ENCODE assay signal across 13 cellular contexts in the genomic region with DNA sequence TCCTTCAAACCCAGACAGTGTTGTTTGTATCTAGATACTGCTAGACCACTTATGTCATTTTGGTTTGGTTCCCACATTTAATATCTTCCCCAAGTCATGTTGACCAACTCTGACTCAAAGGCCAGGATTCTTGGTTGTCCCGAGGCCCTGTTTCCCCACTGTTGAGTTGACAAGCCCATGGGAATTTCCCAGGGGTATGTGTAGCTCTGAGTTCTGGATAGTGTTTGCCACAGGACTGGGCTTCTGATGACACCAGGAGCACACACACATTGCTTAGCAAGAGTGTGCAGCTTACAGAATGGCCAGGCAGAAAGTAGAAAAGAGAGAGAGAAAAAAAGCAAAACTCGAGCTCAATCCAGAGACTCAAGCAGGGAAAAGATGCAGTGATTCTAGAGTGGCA.
DNase-seq lines count a peak whose midpoint lies in the region; ATAC-seq and TF ChIP-seq lines count a peak whose summit lies in the region.
"Had no signal": no experiment of that assay in that cellular context is flagged by ENCODE, and none has a peak within 500 bp of the region (broad histone marks: within the 10 kb centered on the region; RNA-seq: fewer than 3 reads in every experiment).

No MANE protein-coding gene starts in this region.

- peak overlapping the region; percentile 65 for H3K9ac ChIP-seq in adipocyte (ENCODE audit: low read length)
- H3K9ac ChIP-seq in trophoblast cell (ENCODE audit: low read length), result no peak overlapping the region
- no peak overlapping the region for H3K9ac ChIP-seq in neuronal stem cell (ENCODE audit: low read depth, low read length, poor library complexity)

- H3K4me3 ChIP-seq in adipocyte (ENCODE audit: low read length) (no peak overlapping the region), fibroblast of villous mesenchyme (ENCODE audit: low read depth, low read length) (no peak overlapping the region), trophoblast cell (ENCODE audit: low read depth, low read length) (no peak overlapping the region), neuronal stem cell (ENCODE audit: low read length in 2 of 2) (no peak overlapping the region)
- no peak overlapping the region for H3K4me3 ChIP-seq in effector memory CD4-positive, alpha-beta T cell (ENCODE audit: insufficient read depth, low read depth, low read length, poor library complexity, severe bottlenecking)

- H3K18ac ChIP-seq in trophoblast cell (ENCODE audit: low read length) (no peak overlapping the region), neuronal stem cell (ENCODE audit: low read length) (no peak overlapping the region)

- H3K36me3 ChIP-seq in adipocyte (ENCODE audit: control insufficient read depth, insufficient read depth, low read length, severe bottlenecking) (no peaks in the 10 kb centered on the region), trophoblast cell (ENCODE audit: control insufficient read depth in 1 of 2, insufficient read depth in 2 of 2, low read length in 2 of 2) (no peaks in the 10 kb centered on the region), neuronal stem cell (replicated peaks in 1 of 2; ENCODE audit: control insufficient read depth in 2 of 2, insufficient read depth in 2 of 2, low read length in 2 of 2) (no peaks in the 10 kb centered on the region)
- H3K36me3 ChIP-seq in effector memory CD4-positive, alpha-beta T cell (ENCODE audit: control insufficient read depth, insufficient read depth, low read length), result no peaks in the 10 kb centered on the region

- no peaks in the 10 kb centered on the region for H3K9me3 Mint-ChIP-seq in activated naive CD8-positive, alpha-beta T cell treated with anti-CD3 and anti-CD28 coated beads, Interleukin-2, amount 50 U/mL, for 24 hours

- no peak for TF ChIP-seq CTCF in fibroblast of villous mesenchyme (IDR thresholded peaks at IDR 0.05; ENCODE audit: insufficient read depth, low read depth, low read length)

- no peaks in the 10 kb centered on the region for H3K4me1 Mint-ChIP-seq in activated naive CD8-positive, alpha-beta T cell treated with anti-CD3 and anti-CD28 coated beads, Interleukin-2, amount 50 U/mL, for 24 hours

- peaks cover 9% of the 10 kb centered on the region for H3K9me3 ChIP-seq in adipocyte (ENCODE audit: control insufficient read depth, low read length)
- peaks cover 4% of the 10 kb centered on the region for H3K9me3 ChIP-seq in trophoblast cell (ENCODE audit: insufficient read depth, low read depth, low read length)
- peaks cover 3 to 9% of the 10 kb centered on the region in 2 donors for H3K9me3 ChIP-seq in neuronal stem cell (replicated peaks in 1 of 2; ENCODE audit: control insufficient read depth in 2 of 2, insufficient read depth in 1 of 2, low read depth in 1 of 2, low read length in 2 of 2)
- H3K9me3 ChIP-seq in effector memory CD4-positive, alpha-beta T cell (ENCODE audit: control insufficient read depth, low read length), result no peaks in the 10 kb centered on the region

- H3K36me3 Mint-ChIP-seq in activated naive CD8-positive, alpha-beta T cell treated with anti-CD3 and anti-CD28 coated beads, Interleukin-2, amount 50 U/mL, for 24 hours (ENCODE audit: low read depth), result no peaks in the 10 kb centered on the region

- peak overlapping the region; percentile 22 for H2BK5ac ChIP-seq in trophoblast cell (ENCODE audit: low read depth, low read length, poor library complexity)
- no peak overlapping the region for H2BK5ac ChIP-seq in neuronal stem cell (ENCODE audit: low read length)

- H3K4ac ChIP-seq in trophoblast cell (ENCODE audit: low read depth, low read length) (no peak overlapping the region), neuronal stem cell (ENCODE audit: low read length) (no peak overlapping the region)

- WGBS in trophoblast cell (ENCODE audit: extremely low coverage, insufficient coverage, insufficient read length), result no CpG with 5 or more reads among the region's 2 CpGs
- no CpG with 5 or more reads among the region's 2 CpGs for WGBS in neuronal stem cell (ENCODE audit: extremely low coverage in 2 of 2, insufficient read length in 2 of 2, insufficient replicate concordance in 1 of 2), 2 donors

- H3K14ac ChIP-seq in trophoblast cell (ENCODE audit: low read length) (no peak overlapping the region), neuronal stem cell (ENCODE audit: low read length) (no peak overlapping the region)

- H3K27me3 Mint-ChIP-seq in activated naive CD8-positive, alpha-beta T cell treated with anti-CD3 and anti-CD28 coated beads, Interleukin-2, amount 50 U/mL, for 24 hours, result peaks cover 15% of the 10 kb centered on the region

- H4K8ac ChIP-seq in trophoblast cell (ENCODE audit: low read depth, low read length) (no peak overlapping the region), neuronal stem cell (ENCODE audit: low read depth, low read length) (no peak overlapping the region)

- H2BK12ac ChIP-seq in trophoblast cell (ENCODE audit: low read length), result peak overlapping the region; percentile 73
- no peak overlapping the region for H2BK12ac ChIP-seq in neuronal stem cell (ENCODE audit: low read length)

- H3K27me3 ChIP-seq in adipocyte (replicated peaks; ENCODE audit: control insufficient read depth, insufficient read depth, low read length), result no peaks in the 10 kb centered on the region
- H3K27me3 ChIP-seq in trophoblast cell (ENCODE audit: insufficient read depth, low read length), result no peaks in the 10 kb centered on the region
- no peaks in the 10 kb centered on the region for H3K27me3 ChIP-seq in neuronal stem cell (ENCODE audit: control insufficient read depth in 3 of 3, insufficient read depth in 3 of 3, low read depth in 1 of 3, low read length in 3 of 3)
- H3K27me3 ChIP-seq in effector memory CD4-positive, alpha-beta T cell (replicated peaks; ENCODE audit: control insufficient read depth, insufficient read depth, low read length, poor library complexity, severe bottlenecking), result peaks cover 2% of the 10 kb centered on the region

- H2AK5ac ChIP-seq in trophoblast cell (ENCODE audit: low read length) (no peak overlapping the region), neuronal stem cell (ENCODE audit: low read depth, low read length) (no peak overlapping the region)

- H3K23ac ChIP-seq in trophoblast cell (ENCODE audit: low read length) (no peak overlapping the region), neuronal stem cell (ENCODE audit: low read depth, low read length, poor library complexity) (no peak overlapping the region)

- peaks cover 39% of the 10 kb centered on the region for H3K79me1 ChIP-seq in trophoblast cell (ENCODE audit: low read length)
- no peaks in the 10 kb centered on the region for H3K79me1 ChIP-seq in neuronal stem cell (ENCODE audit: low read depth, low read length)

- H2AFZ ChIP-seq in trophoblast cell (ENCODE audit: insufficient read depth, low read length, poor library complexity) (peak overlapping the region; percentile 24), neuronal stem cell (ENCODE audit: low read length) (no peak overlapping the region)

- ATAC-seq in activated naive CD8-positive, alpha-beta T cell treated with anti-CD3 and anti-CD28 coated beads, Interleukin-2, amount 50 U/mL, for 24 hours, result no peak

- DNase-seq in AG08395 (ENCODE audit: low spot score) (peak; percentile 51), adipocyte (ENCODE audit: low read depth) (peak; percentile 55), fibroblast of villous mesenchyme (ENCODE audit: low read depth) (peak; percentile 84), trophoblast cell (no peak), middle frontal gyrus (ENCODE audit: extremely low spot score, low spot score) (no peak), neuronal stem cell (ENCODE audit: low spot score) (no peak)
- DNase-seq in effector memory CD4-positive, alpha-beta T cell, result no peak
- DNase-seq in activated naive CD8-positive, alpha-beta T cell treated with anti-CD3 and anti-CD28 coated beads, Interleukin-2, amount 50 U/mL, for 24 hours, result no peak
- DNase-seq: activated effector memory CD4-positive, alpha-beta T cell treated with anti-CD3 and anti-CD28 coated beads, Interleukin-2, amount 50 U/mL, for 16 hours; glutamatergic neuron; NCI-H1930; NCI-H526; stimulated activated CD4-positive, alpha-beta T cell treated with anti-CD3 and anti-CD28 coated beads, Interleukin-15, amount 100 ng/mL, for 24 hours had no signal

- no peak overlapping the region for H3K27ac Mint-ChIP-seq in activated naive CD8-positive, alpha-beta T cell treated with anti-CD3 and anti-CD28 coated beads, Interleukin-2, amount 50 U/mL, for 24 hours

- H3K4me3 Mint-ChIP-seq in activated naive CD8-positive, alpha-beta T cell treated with anti-CD3 and anti-CD28 coated beads, Interleukin-2, amount 50 U/mL, for 24 hours, result no peak overlapping the region

- H3K4me1 ChIP-seq in adipocyte (ENCODE audit: control insufficient read depth, insufficient read depth, low read length) (peaks cover 53% of the 10 kb centered on the region), trophoblast cell (ENCODE audit: control insufficient read depth in 1 of 2, insufficient read depth in 2 of 2, low read length in 2 of 2) (peaks cover 26 to 37% of the 10 kb centered on the region in 2 experiments), neuronal stem cell (ENCODE audit: control insufficient read depth in 2 of 2, insufficient read depth in 1 of 2, low read depth in 1 of 2, low read length in 2 of 2) (peaks cover 10 to 19% of the 10 kb centered on the region in 2 donors)
- no peaks in the 10 kb centered on the region for H3K4me1 ChIP-seq in effector memory CD4-positive, alpha-beta T cell (ENCODE audit: control insufficient read depth, insufficient read depth, low read length, poor library complexity, severe bottlenecking)

- no peak overlapping the region for H3K4me2 ChIP-seq in trophoblast cell (ENCODE audit: low read length)
- no peak overlapping the region for H3K4me2 ChIP-seq in neuronal stem cell (ENCODE audit: insufficient read depth, low read length, poor library complexity, severe bottlenecking)

- H2BK120ac ChIP-seq in trophoblast cell (ENCODE audit: insufficient read depth, low read length, poor library complexity) (peak overlapping the region; percentile 43), neuronal stem cell (ENCODE audit: low read depth, low read length) (no peak overlapping the region)

- H3K79me2 ChIP-seq in trophoblast cell (ENCODE audit: control insufficient read depth, insufficient read depth, low read length, poor library complexity), result no peaks in the 10 kb centered on the region

- H3K27ac ChIP-seq in trophoblast cell (ENCODE audit: low read depth, low read length), result peak overlapping the region; percentile 94
- H3K27ac ChIP-seq in neuronal stem cell (replicated peaks; ENCODE audit: low read length), result no peak overlapping the region
- H3K27ac ChIP-seq in effector memory CD4-positive, alpha-beta T cell (ENCODE audit: insufficient read depth, low read length, poor library complexity, severe bottlenecking), result no peak overlapping the region

- H4K12ac ChIP-seq in trophoblast cell (ENCODE audit: low read depth, low read length), result no peak overlapping the region

- H4K91ac ChIP-seq in trophoblast cell (ENCODE audit: low read depth, low read length), result peak overlapping the region; percentile 20
- H4K91ac ChIP-seq in neuronal stem cell (ENCODE audit: low read depth, low read length, poor library complexity), result no peak overlapping the region

- H2BK15ac ChIP-seq in neuronal stem cell (ENCODE audit: low read length), result no peak overlapping the region

Comparison
In these comparisons a context has a peak if more than half of its experiments do, and no peak if none do; other contexts are left out.
1. DNase-seq: peak in AG08395 (single experiment), adipocyte (single experiment) and fibroblast of villous mesenchyme (single experiment); none in trophoblast cell (0 of 2), middle frontal gyrus (single experiment), neuronal stem cell (single experiment), effector memory CD4-positive, alpha-beta T cell (0 of 3) and activated naive CD8-positive, alpha-beta T cell treated with anti-CD3 and anti-CD28 coated beads, Interleukin-2, amount 50 U/mL, for 24 hours (single experiment).